ENCODE assay signal across 1 cellular context in genomic region chr7:64904008-64904407, GRCh38.
TF ChIP-seq lines count a peak whose summit lies in the region.

No MANE protein-coding gene starts in this region.

TF ChIP-seq in endothelial cell of umbilical vein, 7 proteins besides CTCF, POLR2A, EP300 and RAD21 (continued from another document):
- TF ChIP-seq MAX (IDR thresholded peaks at IDR 0.05; ENCODE audit: insufficient read depth, insufficient read length) (no peak), JUN (IDR thresholded peaks at IDR 0.05; ENCODE audit: borderline replicate concordance, insufficient read depth, insufficient read length, low read depth) (no peak), POLR2AphosphoS5 (IDR thresholded peaks at IDR 0.05; ENCODE audit: insufficient read depth, low read depth, low read length) (no peak), GATA2 (IDR thresholded peaks at IDR 0.05; ENCODE audit: insufficient read depth, insufficient read length, low read depth, low read length) (no peak), FOS (IDR thresholded peaks at IDR 0.05; ENCODE audit: borderline replicate concordance, insufficient read depth, low read length) (no peak)
TF ChIP-seq in endothelial cell of umbilical vein: peak in this region for 0.
